Comparison of ENCODE assay signal across 11 cellular contexts in genomic region chr10:48667960-48668541, GRCh38. TPM values are rescaled to one million over a fixed set of nuclear protein-coding genes. Genes with fewer than 3 reads are reported as not detected.
A peak's percentile ranks its signal among the peaks of the same experiment; 100 is the strongest.
DNase-seq lines count a peak whose midpoint lies in the region; ATAC-seq and TF ChIP-seq lines count a peak whose summit lies in the region.
"Had no signal": no experiment of that assay in that cellular context is flagged by ENCODE, and none has a peak within 500 bp of the region (broad histone marks: within the 10 kb centered on the region; RNA-seq: fewer than 3 reads in every experiment).

No MANE protein-coding gene starts in this region.

- H2BK120ac ChIP-seq in mesenchymal stem cell (ENCODE audit: low read depth, low read length) = no peak overlapping the region

- H3K4me3 ChIP-seq in mesenchymal stem cell (ENCODE audit: insufficient read depth in 1 of 2, low read depth in 1 of 2, low read length in 2 of 2) = no peak overlapping the region
- H3K4me3 ChIP-seq: right lobe of liver had no signal

- no peak overlapping the region for H3K4me2 ChIP-seq in mesenchymal stem cell (ENCODE audit: low read length, poor library complexity, severe bottlenecking)

- H3K36me3 ChIP-seq in mesenchymal stem cell (ENCODE audit: control insufficient read depth in 1 of 2, insufficient read depth in 2 of 2, low read depth in 1 of 2, low read length in 2 of 2) = no peaks in the 10 kb centered on the region
- H3K36me3 ChIP-seq: right lobe of liver had no signal

- ATAC-seq in GM18505 (IDR thresholded peaks at IDR 0.05; ENCODE audit: unreplicated experiment) (peak; percentile 45), GM21528 (IDR thresholded peaks at IDR 0.05; ENCODE audit: low FRiP score, unreplicated experiment) (peak; percentile 41), HG03565 (IDR thresholded peaks at IDR 0.05; ENCODE audit: unreplicated experiment) (peak; percentile 28)

- no peak overlapping the region for H3K23ac ChIP-seq in mesenchymal stem cell (ENCODE audit: low read length in 2 of 2)

- DNase-seq in medulla oblongata (ENCODE audit: extremely low spot score) = peak; percentile 65
- no peak for DNase-seq in T-helper 1 cell
- DNase-seq in mesenchymal stem cell = no peak
- DNase-seq in stimulated activated naive CD4-positive, alpha-beta T cell (lab: John Stamatoyannopoulos, UW) = no peak
- no peak for DNase-seq in activated T-cell treated with anti-CD3 and anti-CD28 coated beads, Interleukin-2, amount 50 U/mL, for 1 hour
- DNase-seq: effector CD4-positive, alpha-beta T cell; kidney glomerular epithelial cell; right lobe of liver had no signal

- H4K91ac ChIP-seq in mesenchymal stem cell (ENCODE audit: low read length) = no peak overlapping the region

- H3K27me3 ChIP-seq in mesenchymal stem cell (ENCODE audit: control insufficient read depth in 1 of 2, insufficient read depth in 1 of 2, low read length in 2 of 2) = peaks cover 32 to 43% of the 10 kb centered on the region in 2 experiments
- H3K27me3 ChIP-seq: right lobe of liver had no signal

- no peak overlapping the region for H3K9ac ChIP-seq in mesenchymal stem cell (ENCODE audit: low read length)

- H2AFZ ChIP-seq in mesenchymal stem cell (ENCODE audit: low read depth, low read length) = no peak overlapping the region

- no peak overlapping the region for H3K18ac ChIP-seq in mesenchymal stem cell (ENCODE audit: low read depth in 1 of 2, low read length in 2 of 2)

- H2BK15ac ChIP-seq in mesenchymal stem cell (ENCODE audit: low read depth, poor library complexity, severe bottlenecking) = no peak overlapping the region

- no peak overlapping the region for H2BK5ac ChIP-seq in mesenchymal stem cell (ENCODE audit: low read depth, low read length, poor library complexity, severe bottlenecking)

- H3K27ac ChIP-seq in mesenchymal stem cell (ENCODE audit: low read length, poor library complexity, severe bottlenecking) = no peak overlapping the region
- H3K27ac ChIP-seq: right lobe of liver had no signal

- H3K9me3 ChIP-seq in mesenchymal stem cell (ENCODE audit: control insufficient read depth, low read length) = peaks cover 17% of the 10 kb centered on the region
- H3K9me3 ChIP-seq: right lobe of liver had no signal

- H2BK12ac ChIP-seq in mesenchymal stem cell (ENCODE audit: low read length in 2 of 2) = no peak overlapping the region

- no peaks in the 10 kb centered on the region for H3K79me1 ChIP-seq in mesenchymal stem cell (replicated peaks; ENCODE audit: low read length, poor library complexity, severe bottlenecking)

- H4K8ac ChIP-seq in mesenchymal stem cell (ENCODE audit: low read length) = no peak overlapping the region

- no peak overlapping the region for H3K14ac ChIP-seq in mesenchymal stem cell (ENCODE audit: low read length in 2 of 2)

- no peak overlapping the region for H2AK5ac ChIP-seq in mesenchymal stem cell (ENCODE audit: low read length, severe bottlenecking)

- 79% methylated on average over 6 of the region's 8 CpGs for WGBS in mesenchymal stem cell

- H3K4me1 ChIP-seq in mesenchymal stem cell (ENCODE audit: control insufficient read depth, insufficient read depth, low read depth, low read length) = peaks cover 6% of the 10 kb centered on the region
- H3K4me1 ChIP-seq: right lobe of liver had no signal

- TF ChIP-seq POLR2A in GM18505 (IDR thresholded peaks at IDR 0.05; ENCODE audit: borderline replicate concordance, extremely low read depth, insufficient read depth, insufficient read length) = peak; percentile 51

- H3K4ac ChIP-seq in mesenchymal stem cell (ENCODE audit: low read depth in 1 of 2, low read length in 2 of 2) = no peak overlapping the region

RNA-seq across cellular contexts. Expression of gene WDFY4, which starts 16.6 kb away (rescaled TPM):
- not detected for polyA plus RNA-seq in mesenchymal stem cell (2013, experiment 1 of 2)
- polyA plus RNA-seq in mesenchymal stem cell (2013, experiment 2 of 2) = 0.01 TPM
